Comparison of ENCODE assay signal across 20 cellular contexts in genomic region chr3:38730281-38730680, GRCh38.
DNase-seq lines count a peak whose midpoint lies in the region; ATAC-seq and TF ChIP-seq lines count a peak whose summit lies in the region.
"Had no signal": no experiment of that assay in that cellular context is flagged by ENCODE, and none has a peak within 500 bp of the region (broad histone marks: within the 10 kb centered on the region; RNA-seq: fewer than 3 reads in every experiment).

No MANE protein-coding gene starts in this region.

- no peak for TF ChIP-seq CTCF in cardiac fibroblast (IDR thresholded peaks at IDR 0.05; ENCODE audit: low read depth, low read length)

- DNase-seq in EH (ENCODE audit: low read depth) (peak; percentile 65), RPMI7951 (ENCODE audit: low read depth) (peak; percentile 39), cardiac fibroblast (ENCODE audit: low read depth in 2 of 2) (peak; percentile 33 to 76), kidney glomerular epithelial cell (lab: John Stamatoyannopoulos, UW) (peak; percentile 2), NCI-H2227 treated with DMSO at 0.1 percent for 48 hours (lab: John Stamatoyannopoulos, UW) (no peak)
- DNase-seq: activated naive CD4-positive, alpha-beta T cell treated with anti-CD3 and anti-CD28 coated beads for 36 hours; Caco-2; foreskin melanocyte; KG1; left lung; NCI-H2171; nucleus accumbens; RPMI8226; T-cell had no signal

- no peak overlapping the region for H3K4me3 ChIP-seq in cardiac fibroblast (replicated peaks in 1 of 2; ENCODE audit: low read depth in 2 of 2, low read length in 2 of 2)
- H3K4me3 ChIP-seq: cardiac muscle cell, GM12878, left lung, right atrium auricular region had no signal

- ATAC-seq in HG03039 (IDR thresholded peaks at IDR 0.05; ENCODE audit: unreplicated experiment) (no peak), HG03175 (IDR thresholded peaks at IDR 0.05; ENCODE audit: unreplicated experiment) (no peak), HG03442 (IDR thresholded peaks at IDR 0.05; ENCODE audit: unreplicated experiment) (no peak)
- ATAC-seq: GM12878, left lung, T-cell had no signal
